In genomic region chr1:247908761-247909160, GRCh38 we compare ENCODE assay signal across 1 cellular context.
A peak's percentile ranks its signal among the peaks of the same experiment; 100 is the strongest.
TF ChIP-seq lines count a peak whose summit lies in the region.

No MANE protein-coding gene starts in this region.

TF ChIP-seq in K562, 482 proteins besides CTCF, POLR2A, EP300 and RAD21:
- TF ChIP-seq RFX1 (IDR thresholded peaks at IDR 0.05) (peak; percentile 21; the same call in 1 of the 2 replicates), COPS2 (conservative IDR thresholded peaks at IDR 0.05) (no peak), KDM2B (CRISPR knock-in tag; IDR thresholded peaks at IDR 0.05) (no peak), PHB (CRISPR knock-in tag; IDR thresholded peaks at IDR 0.05) (no peak), PKNOX1 (IDR thresholded peaks at IDR 0.05) (peak; percentile 7; the same call in 1 of the 2 replicates), GATAD2A (IDR thresholded peaks at IDR 0.05) (no peak), ZNF316 (IDR thresholded peaks at IDR 0.05) (no peak), MEIS2 (IDR thresholded peaks at IDR 0.05; ENCODE audit: partially characterized antibody) (peak; percentile 29), ZNF668 (CRISPR knock-in tag; IDR thresholded peaks at IDR 0.05) (no peak), TARDBP (IDR thresholded peaks at IDR 0.05) (no peak), RFX5 (IDR thresholded peaks at IDR 0.05; ENCODE audit: low read depth, low read length) (no peak), JUN (IDR thresholded peaks at IDR 0.05; ENCODE audit: borderline replicate concordance, low read depth, low read length) (no peak), JUN (CRISPR knock-in tag; IDR thresholded peaks at IDR 0.05; ENCODE audit: borderline replicate concordance) (no peak), RBBP5 (IDR thresholded peaks at IDR 0.05; ENCODE audit: borderline replicate concordance, insufficient read depth, low read length, poor library complexity, severe bottlenecking) (no peak), TFAP4 (CRISPR knock-in tag; IDR thresholded peaks at IDR 0.05; ENCODE audit: borderline replicate concordance) (no peak), ZNF507 (tag; conservative IDR thresholded peaks at IDR 0.05) (no peak), KLF1 (tag; IDR thresholded peaks at IDR 0.05) (no peak), PPARD (CRISPR knock-in tag; IDR thresholded peaks at IDR 0.05) (no peak)
